1 cellular context compared by ENCODE assay signal in genomic region chr7:100095289-100095688, GRCh38.
TF ChIP-seq lines count a peak whose summit lies in the region.

No MANE protein-coding gene starts in this region.

TF ChIP-seq in HepG2, 621 proteins besides CTCF, POLR2A, EP300 and RAD21:
- TF ChIP-seq ZNF430 (CRISPR knock-in tag; IDR thresholded peaks at IDR 0.05), result no peak
- TF ChIP-seq RBM22 (optimal IDR thresholded peaks at IDR 0.05; ENCODE audit: low read length), result peak; percentile 71
- no peak for TF ChIP-seq HINFP (CRISPR knock-in tag; IDR thresholded peaks at IDR 0.05; ENCODE audit: low read depth)
- no peak for TF ChIP-seq ZNF597 (CRISPR knock-in tag; IDR thresholded peaks at IDR 0.05)
- TF ChIP-seq FOXO1 (CRISPR knock-in tag; IDR thresholded peaks at IDR 0.05), result no peak
- no peak for TF ChIP-seq ZNF460 (CRISPR knock-in tag; IDR thresholded peaks at IDR 0.05; ENCODE audit: borderline replicate concordance)
- no peak for TF ChIP-seq GMEB2 (CRISPR knock-in tag; IDR thresholded peaks at IDR 0.05; ENCODE audit: low read depth)
- TF ChIP-seq BORCS8-MEF2B (CRISPR knock-in tag; IDR thresholded peaks at IDR 0.05), result no peak
- 0 out of 2 replicates have a peak, but pooled peaks have one; percentile 21 for TF ChIP-seq ZC3H13 (CRISPR knock-in tag; IDR thresholded peaks at IDR 0.05)
TF ChIP-seq in HepG2: peak in this region for 2.
